In the genomic region with DNA sequence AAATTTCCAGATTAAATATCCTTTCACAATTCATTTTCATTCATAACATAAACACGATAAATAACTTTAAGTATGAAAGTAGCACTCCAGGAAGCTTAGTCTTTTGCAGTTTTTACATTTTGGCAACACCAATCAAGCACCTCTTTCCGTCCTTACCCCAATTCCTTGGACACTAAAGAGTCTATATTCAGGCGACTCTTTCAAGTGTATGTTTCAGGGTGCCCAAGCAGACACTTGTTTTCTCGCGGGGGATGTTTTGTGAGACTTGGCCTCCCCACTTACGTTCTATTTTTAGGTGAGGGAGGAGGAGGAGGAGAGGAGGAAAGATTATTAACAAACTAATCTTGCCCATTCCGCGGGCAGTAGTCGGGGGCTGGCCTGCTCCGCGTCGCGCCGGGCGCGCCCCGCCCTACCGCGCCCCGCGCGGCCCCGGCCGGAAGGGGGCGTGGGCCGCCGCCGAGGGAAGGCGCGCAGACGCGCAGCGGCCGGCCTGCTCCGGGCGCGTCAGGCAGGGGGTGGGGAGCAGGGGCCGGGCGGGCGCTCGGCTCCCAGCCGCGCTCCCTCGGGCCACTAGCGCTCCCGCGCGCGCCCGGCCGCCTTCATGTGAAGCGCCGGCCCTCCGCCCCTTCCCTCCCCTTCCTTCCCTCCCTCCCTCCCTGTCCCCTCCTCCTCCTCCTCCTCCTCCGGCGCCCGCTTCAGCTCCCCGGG, we compare ENCODE assay signal across 8 cellular contexts. TPM values are rescaled to one million over a fixed set of nuclear protein-coding genes. Genes with fewer than 3 reads are reported as not detected.
A peak's percentile ranks its signal among the peaks of the same experiment; 100 is the strongest.
DNase-seq lines count a peak whose midpoint lies in the region; ATAC-seq and TF ChIP-seq lines count a peak whose summit lies in the region.

A gene (plus strand): TSS at position 473 of the 708 bp plus-strand sequence. CDS start 337 bp downstream, outside the sequence.

- peaks cover 40% of the 10 kb centered on the region for H3K79me2 ChIP-seq in DOHH2 (ENCODE audit: control insufficient read depth, low read length)

- H3K4me3 ChIP-seq in DOHH2 (ENCODE audit: low read length), result peak within 1 kb of the TSS; percentile 89
- H3K4me3 ChIP-seq in Jurkat, Clone E6-1 (ENCODE audit: low read length), result peak within 1 kb of the TSS; percentile 84
- peak within 1 kb of the TSS; percentile 99 for H3K4me3 ChIP-seq in SJCRH30
- H3K4me3 ChIP-seq in gastroesophageal sphincter, result peak within 1 kb of the TSS; percentile 81 to 99
- peak within 1 kb of the TSS; percentile 79 to 91 for H3K4me3 ChIP-seq in neutrophil (ENCODE audit: low read depth in 1 of 2, low read length in 1 of 2)

- H3K36me3 ChIP-seq in DOHH2 (ENCODE audit: control insufficient read depth, low read length) (peaks cover 34% of the 10 kb centered on the region), SJCRH30 (peaks cover 24% of the 10 kb centered on the region), gastroesophageal sphincter (no peaks in the 10 kb centered on the region), neutrophil (peaks cover 3% of the 10 kb centered on the region)

- peaks cover 29% of the 10 kb centered on the region for H3K4me1 ChIP-seq in DOHH2 (ENCODE audit: control insufficient read depth, low read length)
- H3K4me1 ChIP-seq in SJCRH30, result peaks cover 8% of the 10 kb centered on the region; the same call in 1 of the 2 replicates
- H3K4me1 ChIP-seq in gastroesophageal sphincter, result peaks cover 15 to 43% (median 15%) of the 10 kb centered on the region in 3 donors
- peaks cover 22 to 30% of the 10 kb centered on the region in 2 experiments for H3K4me1 ChIP-seq in neutrophil (ENCODE audit: control insufficient read depth in 1 of 2, insufficient read depth in 1 of 2, low read depth in 1 of 2, low read length in 1 of 2)

- peak within 1 kb of the TSS; percentile 89 for H3K4me2 ChIP-seq in DOHH2 (ENCODE audit: low read length)

- no peaks in the 10 kb centered on the region for H3F3A ChIP-seq in DOHH2 (ENCODE audit: control insufficient read depth, insufficient read depth)

- H3K27ac ChIP-seq in DOHH2 (ENCODE audit: low read depth, low read length), result peak within 1 kb of the TSS; percentile 72
- peak within 1 kb of the TSS; percentile 81 for H3K27ac ChIP-seq in SJCRH30
- peak within 1 kb of the TSS; percentile 96 to 99 (median 98) for H3K27ac ChIP-seq in gastroesophageal sphincter
- H3K27ac ChIP-seq in neutrophil, result peak within 1 kb of the TSS; percentile 91

- TF ChIP-seq CTCF in DOHH2 (IDR thresholded peaks at IDR 0.05; ENCODE audit: low read depth, low read length, poor library complexity, severe bottlenecking) (no peak), gastroesophageal sphincter (IDR thresholded peaks at IDR 0.05) (peak in 3 of 4 experiments; percentile 32 to 56 (median 50)), neutrophil (IDR thresholded peaks at IDR 0.05) (peak; percentile 48)

- TF ChIP-seq POLR2A in gastroesophageal sphincter (IDR thresholded peaks at IDR 0.05), result peak in 1 of 2 donors; percentile 28

- ATAC-seq in GM21717 (IDR thresholded peaks at IDR 0.05; ENCODE audit: unreplicated experiment) (peak; percentile 93), gastroesophageal sphincter (peak; percentile 98)

- H3K9me3 ChIP-seq in DOHH2 (ENCODE audit: control insufficient read depth, insufficient read depth, low read length), result no peaks in the 10 kb centered on the region
- H3K9me3 ChIP-seq in SJCRH30 (replicated peaks), result no peaks in the 10 kb centered on the region
- H3K9me3 ChIP-seq in gastroesophageal sphincter, result no peaks in the 10 kb centered on the region
- H3K9me3 ChIP-seq in neutrophil, result no peaks in the 10 kb centered on the region

- WGBS in gastroesophageal sphincter (ENCODE audit: low coverage in 1 of 2), 2 donors, result 0 to 1% methylated on average over 2 to 7 of the region's 58 CpGs

- no peak for TF ChIP-seq EP300 in gastroesophageal sphincter (IDR thresholded peaks at IDR 0.05)

- H4K20me1 ChIP-seq in DOHH2 (ENCODE audit: control insufficient read depth, insufficient read depth, low read depth, low read length), result no peaks in the 10 kb centered on the region

- H3K27me3 ChIP-seq in DOHH2 (ENCODE audit: control insufficient read depth, low read length) (no peaks in the 10 kb centered on the region), SJCRH30 (no peaks in the 10 kb centered on the region), gastroesophageal sphincter (no peaks in the 10 kb centered on the region), neutrophil (no peaks in the 10 kb centered on the region)

- peak; percentile 46 for DNase-seq in Jurkat, Clone E6-1 (ENCODE audit: low read depth, low spot score)
- DNase-seq in SJCRH30 (peak; percentile 80 to 88), superior temporal gyrus (ENCODE audit: extremely low spot score) (peak; percentile 74)
- DNase-seq in activated naive CD4-positive, alpha-beta T cell (lab: John Stamatoyannopoulos, UW), result peak in 3 of 4 experiments; percentile 8 to 56 (median 14)

- H3K9me2 ChIP-seq in DOHH2 (replicated peaks; ENCODE audit: control insufficient read depth, low read length), result no peaks in the 10 kb centered on the region

RNA-seq across cellular contexts. Expression of the gene that starts here (rescaled TPM):
- polyA plus RNA-seq in Jurkat, Clone E6-1 (2012; ENCODE audit: insufficient read depth, insufficient read length), result 66.4 TPM
- 70.5 and 91.2 TPM in 2 replicates for total RNA-seq in SJCRH30 (2014; rRNA removed; shearing (Covaris generic))
- total RNA-seq in gastroesophageal sphincter, result 100 to 1,000 TPM; 106 to 127 (median 116) TPM

Comparison
In these comparisons a context has a peak if more than half of its experiments do, and no peak if none do; other contexts are left out.
1. Peak in every context shown above with its lines: DNase-seq, ATAC-seq, H3K4me3 ChIP-seq and H3K27ac ChIP-seq.
2. DNase-seq: peak in every context shown above with its lines; median percentile 84 in SJCRH30; 74 in superior temporal gyrus; 46 in Jurkat, Clone E6-1; 14 in activated naive CD4-positive, alpha-beta T cell.